Comparison of ENCODE assay signal across 1 cellular context in genomic region chr6:159106627-159107241, GRCh38.
TF ChIP-seq lines count a peak whose summit lies in the region.

No MANE protein-coding gene starts in this region.

TF ChIP-seq in IMR-90, 13 proteins besides CTCF, POLR2A, EP300 and RAD21 (continued from another document):
- TF ChIP-seq MXI1 (IDR thresholded peaks at IDR 0.05; ENCODE audit: borderline replicate concordance, low read depth, low read length) (no peak), RCOR1 (IDR thresholded peaks at IDR 0.05; ENCODE audit: insufficient replicate concordance, low read length) (no peak), CEBPB (IDR thresholded peaks at IDR 0.05; ENCODE audit: low read depth, low read length) (no peak), SMC3 (IDR thresholded peaks at IDR 0.05; ENCODE audit: low read depth, low read length) (no peak), CHD1 (IDR thresholded peaks at IDR 0.05; ENCODE audit: low read depth, low read length) (no peak)
